In genomic region chr6:26552205-26552604, GRCh38 we compare ENCODE assay signal across 29 cellular contexts. TPM values are rescaled to one million over a fixed set of nuclear protein-coding genes. Genes with fewer than 3 reads are reported as not detected.
DNase-seq lines count a peak whose midpoint lies in the region; ATAC-seq and TF ChIP-seq lines count a peak whose summit lies in the region.
"Had no signal": no experiment of that assay in that cellular context is flagged by ENCODE, and none has a peak within 500 bp of the region (broad histone marks: within the 10 kb centered on the region; RNA-seq: fewer than 3 reads in every experiment).

No MANE protein-coding gene starts in this region.

- WGBS in SK-N-SH (ENCODE audit: low lambda C conversion rate) = 87% methylated on average over 10 of the region's 10 CpGs

- H3K27ac Mint-ChIP-seq in osteocyte (ENCODE audit: unreplicated experiment) = no peak overlapping the region
- no peak overlapping the region for H3K27ac Mint-ChIP-seq in activated CD4-positive, alpha-beta T cell treated with anti-CD3 and anti-CD28 coated beads for 36 hours
- H3K27ac Mint-ChIP-seq: immature natural killer cell had no signal

- no peak overlapping the region for H2AFZ ChIP-seq in SK-N-SH (ENCODE audit: low read depth)
- H2AFZ ChIP-seq in MM.1S (ENCODE audit: low read length) = peak overlapping the region; percentile 62; the same call in 1 of the 2 replicates
- no peak overlapping the region for H2AFZ ChIP-seq in SU-DHL-6 (ENCODE audit: low read depth, low read length, severe bottlenecking)

- ATAC-seq in SK-N-SH treated with all-trans-retinoic acid at 6 μM for 48 hours (no peak), GM18517 (IDR thresholded peaks at IDR 0.05; ENCODE audit: unreplicated experiment) (no peak)
- no peak for ATAC-seq in activated CD4-positive, alpha-beta T cell treated with anti-CD3 and anti-CD28 coated beads for 36 hours
- ATAC-seq: left lobe of liver had no signal

- H3K27ac ChIP-seq in SK-N-SH (ENCODE audit: low read depth in 2 of 2, low read length in 1 of 2) = no peak overlapping the region
- H3K27ac ChIP-seq in MM.1S (ENCODE audit: low read length) = no peak overlapping the region
- H3K27ac ChIP-seq in SU-DHL-6 (ENCODE audit: low read depth, low read length) = no peak overlapping the region
- H3K27ac ChIP-seq: RWPE1 had no signal

- H3K9me2 ChIP-seq in SK-N-SH (no peaks in the 10 kb centered on the region), MM.1S (replicated peaks; ENCODE audit: insufficient read depth, low read length) (no peaks in the 10 kb centered on the region), SU-DHL-6 (replicated peaks; ENCODE audit: insufficient read depth, low read length) (no peaks in the 10 kb centered on the region)

- H3F3A ChIP-seq in SK-N-SH (replicated peaks; ENCODE audit: insufficient read depth) = peaks cover 45% of the 10 kb centered on the region
- peaks cover 33% of the 10 kb centered on the region for H3F3A ChIP-seq in MM.1S (ENCODE audit: insufficient read depth, low read length)
- peaks cover 43% of the 10 kb centered on the region for H3F3A ChIP-seq in SU-DHL-6 (ENCODE audit: insufficient read depth)

- no peak for TF ChIP-seq RAD21 in SK-N-SH (IDR thresholded peaks at IDR 0.05; ENCODE audit: low read length)

- no peak for TF ChIP-seq EP300 in SK-N-SH (IDR thresholded peaks at IDR 0.05; ENCODE audit: borderline replicate concordance in 1 of 2, low read depth in 1 of 2, low read length in 1 of 2)

- TF ChIP-seq CTCF in SK-N-SH (IDR thresholded peaks at IDR 0.05) = no peak
- TF ChIP-seq CTCF in MM.1S (IDR thresholded peaks at IDR 0.05; ENCODE audit: low read length) = no peak
- TF ChIP-seq CTCF in SU-DHL-6 (IDR thresholded peaks at IDR 0.05; ENCODE audit: insufficient read depth, low read length, poor library complexity, severe bottlenecking) = no peak
- TF ChIP-seq CTCF in osteocyte (IDR thresholded peaks at IDR 0.05) = no peak

- H3K9ac ChIP-seq in SK-N-SH (no peak overlapping the region), MM.1S (ENCODE audit: low read length) (no peak overlapping the region), SU-DHL-6 (ENCODE audit: low read length) (no peak overlapping the region)

- DNase-seq in SK-N-SH (no peak), MM.1S (no peak), osteocyte (ENCODE audit: extremely low spot score, unreplicated experiment) (peak; percentile 17)
- DNase-seq in activated CD4-positive, alpha-beta T cell treated with anti-CD3 and anti-CD28 coated beads for 36 hours = no peak
- DNase-seq in activated CD4-positive, alpha-beta T cell treated with anti-CD3 and anti-CD28 coated beads, Interleukin-2, amount 50 U/mL, for 1 hour = no peak
- DNase-seq: activated naive CD4-positive, alpha-beta T cell treated with Interleukin-2 at 50 U/mL for 16 hours; activated T-cell treated with anti-CD3 and anti-CD28 coated beads, Interleukin-2, amount 50 U/mL, for 48 hours; adrenal gland; EL; immature natural killer cell; mesendoderm; NCI-H1417 treated with DMSO at 0.1 percent for 48 hours; NCI-H2081 treated with DMSO at 0.1 percent for 48 hours; small intestine; stimulated activated CD4-positive, alpha-beta T cell treated with anti-CD3 and anti-CD28 coated beads, Interleukin-1b, Interleukin-23, amount 100 ng/mL, for 48 hours; upper lobe of left lung had no signal

- no peak overlapping the region for H3K4me3 ChIP-seq in SK-N-SH (ENCODE audit: low read depth in 2 of 2, low read length in 1 of 2)
- peak overlapping the region; percentile 85; the same call in 1 of the 2 replicates for H3K4me3 ChIP-seq in MM.1S (ENCODE audit: low read length)
- H3K4me3 ChIP-seq in SU-DHL-6 (ENCODE audit: insufficient read depth, low read length, poor library complexity, severe bottlenecking) = no peak overlapping the region

- no peak overlapping the region for H3K4me3 Mint-ChIP-seq in osteocyte (ENCODE audit: unreplicated experiment)
- no peak overlapping the region for H3K4me3 Mint-ChIP-seq in activated CD4-positive, alpha-beta T cell treated with anti-CD3 and anti-CD28 coated beads for 36 hours

- no peaks in the 10 kb centered on the region for H4K20me1 ChIP-seq in SK-N-SH (ENCODE audit: insufficient read depth)
- H4K20me1 ChIP-seq in MM.1S (ENCODE audit: insufficient read depth, low read length) = no peaks in the 10 kb centered on the region
- H4K20me1 ChIP-seq in SU-DHL-6 (ENCODE audit: low read depth, low read length) = no peaks in the 10 kb centered on the region

- H3K4me2 ChIP-seq in SK-N-SH (peak overlapping the region; percentile 80; the same call in 1 of the 2 replicates), MM.1S (ENCODE audit: low read depth, low read length) (peak overlapping the region; percentile 87; the same call in 1 of the 2 replicates), SU-DHL-6 (ENCODE audit: low read depth, low read length, poor library complexity, severe bottlenecking) (peak overlapping the region; percentile 86)

- H3K4me1 ChIP-seq in SK-N-SH (ENCODE audit: control insufficient read depth in 1 of 2, insufficient read depth in 2 of 2, low read depth in 1 of 2, low read length in 1 of 2) (peaks cover 0 to 3% of the 10 kb centered on the region in 2 experiments; a peak in 2 of 4 replicates), MM.1S (ENCODE audit: low read length) (0 out of 2 replicates have a peak, but pooled peaks cover 8% of the 10 kb centered on the region)
- H3K4me1 ChIP-seq: breast epithelium had no signal

- no peaks in the 10 kb centered on the region for H3K79me2 ChIP-seq in SK-N-SH (ENCODE audit: insufficient read depth)
- H3K79me2 ChIP-seq in MM.1S (ENCODE audit: low read length) = no peaks in the 10 kb centered on the region
- H3K79me2 ChIP-seq in SU-DHL-6 (ENCODE audit: insufficient read depth, low read length) = no peaks in the 10 kb centered on the region

- no peaks in the 10 kb centered on the region for H3K9me3 Mint-ChIP-seq in osteocyte (ENCODE audit: unreplicated experiment)
- H3K9me3 Mint-ChIP-seq in activated CD4-positive, alpha-beta T cell treated with anti-CD3 and anti-CD28 coated beads for 36 hours (ENCODE audit: low read depth) = no peaks in the 10 kb centered on the region
- H3K9me3 Mint-ChIP-seq: IgD-negative memory B cell, immature natural killer cell had no signal

- no peaks in the 10 kb centered on the region for H3K36me3 Mint-ChIP-seq in osteocyte (ENCODE audit: unreplicated experiment)
- no peaks in the 10 kb centered on the region for H3K36me3 Mint-ChIP-seq in activated CD4-positive, alpha-beta T cell treated with anti-CD3 and anti-CD28 coated beads for 36 hours (ENCODE audit: low read depth)
- H3K36me3 Mint-ChIP-seq: IgD-negative memory B cell, immature natural killer cell had no signal

- peaks cover 15% of the 10 kb centered on the region for H3K4me1 Mint-ChIP-seq in osteocyte (ENCODE audit: unreplicated experiment)
- peaks cover 27% of the 10 kb centered on the region for H3K4me1 Mint-ChIP-seq in activated CD4-positive, alpha-beta T cell treated with anti-CD3 and anti-CD28 coated beads for 36 hours

- H3K27me3 Mint-ChIP-seq in osteocyte (ENCODE audit: unreplicated experiment) = no peaks in the 10 kb centered on the region
- no peaks in the 10 kb centered on the region for H3K27me3 Mint-ChIP-seq in activated CD4-positive, alpha-beta T cell treated with anti-CD3 and anti-CD28 coated beads for 36 hours
- H3K27me3 Mint-ChIP-seq: IgD-negative memory B cell had no signal

- H3K36me3 ChIP-seq in SK-N-SH (replicated peaks in 1 of 2; ENCODE audit: control insufficient read depth in 1 of 2, insufficient read depth in 2 of 2, low read length in 1 of 2) (no peaks in the 10 kb centered on the region), MM.1S (replicated peaks; ENCODE audit: insufficient read depth, low read length) (no peaks in the 10 kb centered on the region), SU-DHL-6 (ENCODE audit: low read length) (no peaks in the 10 kb centered on the region)
- H3K36me3 ChIP-seq: adrenal gland, breast epithelium, upper lobe of left lung had no signal

- CTCF ChIA-PET in SK-N-SH (lab: Yijun Ruan, JAX) = interaction anchor here (1.0 to 4.6 kb wide), 6 partner anchors 10 to 210 kb away, joined by 3 to 24 read pairs (median 6); partner anchors contain the start of gene HMGN4
- CTCF ChIA-PET in activated CD4-positive, alpha-beta T cell treated with anti-CD3 and anti-CD28 coated beads for 36 hours (lab: Charles Lee) = interaction anchor here (1.0 to 3.5 kb wide), 6 partner anchors 14 to 301 kb away, joined by 3 to 15 read pairs (median 4); partner anchors contain the start of gene HMGN4

- no peaks in the 10 kb centered on the region for H3K27me3 ChIP-seq in SK-N-SH (ENCODE audit: insufficient read depth)
- no peaks in the 10 kb centered on the region for H3K27me3 ChIP-seq in MM.1S (replicated peaks; ENCODE audit: insufficient read depth, low read length)
- H3K27me3 ChIP-seq in SU-DHL-6 (ENCODE audit: low read length) = no peaks in the 10 kb centered on the region
- H3K27me3 ChIP-seq: adrenal gland, breast epithelium, esophagus muscularis mucosa, upper lobe of left lung had no signal

- H3K9me3 ChIP-seq in SK-N-SH = no peaks in the 10 kb centered on the region
- no peaks in the 10 kb centered on the region for H3K9me3 ChIP-seq in MM.1S (replicated peaks; ENCODE audit: insufficient read depth, low read length)
- no peaks in the 10 kb centered on the region for H3K9me3 ChIP-seq in SU-DHL-6 (ENCODE audit: insufficient read depth, low read length)
- H3K9me3 ChIP-seq: adrenal gland, breast epithelium, esophagus muscularis mucosa, upper lobe of left lung had no signal

- POLR2A ChIA-PET in SK-N-SH (lab: Yijun Ruan, JAX) = interaction anchor here (2.1 kb wide), 1 partner anchor 14 kb away, joined by 7 read pairs; the partner anchor contains the start of gene HMGN4
- POLR2A ChIA-PET in activated CD4-positive, alpha-beta T cell treated with anti-CD3 and anti-CD28 coated beads for 36 hours (lab: Charles Lee) = no interaction called here

- intact Hi-C loops in activated CD4-positive, alpha-beta T cell treated with anti-CD3 and anti-CD28 coated beads for 36 hours (cut with DNase I, micrococcal nuclease) = loop anchor here (5.0 to 10.0 kb wide), 5 partner anchors 240 to 1200 kb away; partner anchors contain the start of gene ZNF184 (in 1 of the 2)

TF ChIP-seq in SK-N-SH treated with all-trans-retinoic acid at 6 μM for 48 hours, 23 proteins besides CTCF, POLR2A, EP300 and RAD21 (continues in another document):
- no peak for TF ChIP-seq OSR1 (CRISPR knock-in tag; IDR thresholded peaks at IDR 0.05)

RNA-seq across cellular contexts. Expression of gene HMGN4, which starts 14.0 kb away (rescaled TPM):
- polyA plus RNA-seq in SK-N-SH (2012; rRNA removed) = 76.3 and 79.7 TPM in 2 replicates
- polyA plus RNA-seq in SK-N-SH (2012; cell fraction: cytosol; rRNA removed) = 98.3 and 103 TPM in 2 replicates
- 27.6 and 48.3 TPM in 2 replicates for polyA plus RNA-seq in SK-N-SH (2012; cell fraction: nucleus; rRNA removed)
- 45.0 and 49.2 TPM in 2 replicates for total RNA-seq in osteocyte
- 10 to 100 TPM; 63.6 to 86.4 TPM for total RNA-seq in activated CD4-positive, alpha-beta T cell treated with anti-CD3 and anti-CD28 coated beads for 36 hours

RNA-seq across cellular contexts. Expression of gene ABT1, which starts 44.5 kb away (rescaled TPM):
- 15.4 and 18.4 TPM in 2 replicates for polyA plus RNA-seq in SK-N-SH (2012; rRNA removed)
- polyA plus RNA-seq in SK-N-SH (2012; cell fraction: cytosol; rRNA removed) = 10.1 and 15.2 TPM in 2 replicates
- 9.9 and 12.9 TPM in 2 replicates for polyA plus RNA-seq in SK-N-SH (2012; cell fraction: nucleus; rRNA removed)
- 13.1 and 13.9 TPM in 2 replicates for total RNA-seq in osteocyte
- 10 to 100 TPM; 21.5 to 24.9 TPM for total RNA-seq in activated CD4-positive, alpha-beta T cell treated with anti-CD3 and anti-CD28 coated beads for 36 hours

RNA-seq across cellular contexts. Expression of gene BTN1A1, which starts 52.1 kb away (rescaled TPM):
- not detected in 2 replicates for polyA plus RNA-seq in SK-N-SH (2012; rRNA removed)
- 0.01 TPM in 1 of 2 replicates, not detected in the other for polyA plus RNA-seq in SK-N-SH (2012; cell fraction: cytosol; rRNA removed)
- not detected in 2 replicates for polyA plus RNA-seq in SK-N-SH (2012; cell fraction: nucleus; rRNA removed)
- total RNA-seq in osteocyte = not detected in 2 replicates
- total RNA-seq in activated CD4-positive, alpha-beta T cell treated with anti-CD3 and anti-CD28 coated beads for 36 hours = not detected
- total RNA-seq: A673, adrenal gland, breast epithelium, esophagus muscularis mucosa, frontal cortex, left lobe of liver, NCI-H460, omental fat pad, renal cortical epithelial cell, upper lobe of left lung had no signal
- polyA plus RNA-seq: adrenal gland, immature natural killer cell had no signal
